ENCODE assay signal across 8 cellular contexts in the genomic region with DNA sequence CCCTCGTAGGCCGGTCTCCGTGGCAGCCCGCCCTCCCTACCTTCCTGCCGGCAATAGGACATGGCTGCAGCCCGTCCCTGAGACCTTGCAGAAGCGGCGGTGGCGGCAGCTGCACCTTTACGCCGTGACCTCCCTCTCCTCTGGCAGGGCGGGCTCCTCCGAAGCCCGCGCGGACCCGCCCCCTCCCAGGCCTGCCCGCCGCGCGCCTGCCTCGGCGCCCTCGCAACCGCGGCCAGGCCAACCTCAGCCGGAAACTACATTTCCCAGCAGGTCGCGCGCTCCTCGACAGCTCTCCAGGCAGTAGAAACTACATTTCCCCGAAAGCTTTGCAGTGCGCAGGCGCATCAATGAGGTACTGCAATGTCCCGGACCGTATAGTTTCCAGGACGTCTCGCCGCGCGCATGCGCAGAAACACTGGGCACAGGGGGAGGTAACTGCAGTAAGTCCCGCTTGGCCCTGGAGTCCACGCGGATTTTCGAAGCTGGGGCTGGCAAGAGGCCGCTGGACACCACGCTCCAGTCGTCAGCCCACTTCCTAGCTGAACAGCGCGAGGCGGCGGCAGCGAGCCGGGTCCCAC. TPM values are rescaled to one million over a fixed set of nuclear protein-coding genes. Genes with fewer than 3 reads are reported as not detected.
DNase-seq lines count a peak whose midpoint lies in the region; ATAC-seq and TF ChIP-seq lines count a peak whose summit lies in the region.

CHCHD4 (minus strand) TSS at position 256 of the 578 bp plus-strand sequence; CDS start at position 62, 194 bp downstream.
TMEM43 (plus strand) TSS at position 438 of the 578 bp plus-strand sequence. CDS start 142 bp downstream, outside the sequence.

- H3K27ac ChIP-seq in ovary (peak within 1 kb of the TSS; percentile 49 to 88), thyroid gland (peak within 1 kb of the TSS; percentile 78 to 95 (median 94))

- H3K9me3 Mint-ChIP-seq in activated naive CD8-positive, alpha-beta T cell treated with anti-CD3 and anti-CD28 coated beads for 36 hours = no peaks in the 10 kb centered on the region

- H3K4me1 ChIP-seq in ovary (ENCODE audit: insufficient read depth) = peaks cover 18% of the 10 kb centered on the region
- peaks cover 26 to 27% of the 10 kb centered on the region in 2 donors for H3K4me1 ChIP-seq in thyroid gland

- peak; percentile 100 for DNase-seq in GM10248 (ENCODE audit: extremely low spot score)
- peak; percentile 90 for DNase-seq in NCI-H1105 (lab: John Stamatoyannopoulos, UW)
- peak; percentile 98 for DNase-seq in SKM-1 treated with dmso at 0.1 percent for 144 hours (lab: John Stamatoyannopoulos, UW; ENCODE audit: unreplicated experiment)
- DNase-seq in activated naive CD8-positive, alpha-beta T cell treated with anti-CD3 and anti-CD28 coated beads for 36 hours = peak; percentile 96
- DNase-seq in head of caudate nucleus = peak; percentile 95 to 100 (median 100)
- peak; percentile 98 to 99 (median 99) for DNase-seq in ovary
- peak; percentile 99 to 100 for DNase-seq in thyroid gland

- 0% methylated on average over 32 to 55 of the region's 55 CpGs for WGBS in ovary, 3 donors
- WGBS in thyroid gland, 2 donors = 0% methylated on average over 14 to 18 of the region's 55 CpGs

- POLR2A ChIA-PET in GM10248 (lab: Yijun Ruan, JAX) = interaction anchor here (1.2 to 1.4 kb wide), 3 partner anchors 20 to 308 kb away, joined by 3 to 4 read pairs (median 4); partner anchors contain the start of genes LSM3 and XPC

- TF ChIP-seq POLR2A in ovary (IDR thresholded peaks at IDR 0.05) = peak; percentile 79
- peak; percentile 30 to 86 for TF ChIP-seq POLR2A in thyroid gland (IDR thresholded peaks at IDR 0.05)

- peak within 1 kb of the TSS; percentile 97 for H3K4me3 Mint-ChIP-seq in activated naive CD8-positive, alpha-beta T cell treated with anti-CD3 and anti-CD28 coated beads for 36 hours

- H3K27me3 ChIP-seq in ovary = no peaks in the 10 kb centered on the region
- no peaks in the 10 kb centered on the region for H3K27me3 ChIP-seq in thyroid gland

- peaks cover 47% of the 10 kb centered on the region for H3K36me3 Mint-ChIP-seq in activated naive CD8-positive, alpha-beta T cell treated with anti-CD3 and anti-CD28 coated beads for 36 hours

- H3K4me1 Mint-ChIP-seq in activated naive CD8-positive, alpha-beta T cell treated with anti-CD3 and anti-CD28 coated beads for 36 hours = peaks cover 45% of the 10 kb centered on the region

- H3K27ac Mint-ChIP-seq in activated naive CD8-positive, alpha-beta T cell treated with anti-CD3 and anti-CD28 coated beads for 36 hours = peak within 1 kb of the TSS; percentile 93

- CTCF ChIA-PET in GM10248 (lab: Yijun Ruan, JAX) = interaction anchor here (0.7 to 1.9 kb wide), 8 partner anchors 8 to 1283 kb away, joined by 3 to 7 read pairs (median 4); partner anchors contain the start of genes LSM3 and RPL32

- no peak for TF ChIP-seq EP300 in ovary (IDR thresholded peaks at IDR 0.05)

- peak; percentile 87 for ATAC-seq in HG02623 (IDR thresholded peaks at IDR 0.05; ENCODE audit: unreplicated experiment)

- H3K36me3 ChIP-seq in ovary (no peaks in the 10 kb centered on the region), thyroid gland (peaks cover 4 to 9% of the 10 kb centered on the region in 2 donors)

- H3K27me3 Mint-ChIP-seq in activated naive CD8-positive, alpha-beta T cell treated with anti-CD3 and anti-CD28 coated beads for 36 hours = no peaks in the 10 kb centered on the region

- no peak for TF ChIP-seq CTCF in GM10248 (IDR thresholded peaks at IDR 0.05; ENCODE audit: control extremely low read depth, extremely low read depth, low read depth, missing control alignments)
- no peak for TF ChIP-seq CTCF in ovary (IDR thresholded peaks at IDR 0.05)
- TF ChIP-seq CTCF in thyroid gland (IDR thresholded peaks at IDR 0.05) = peak in 1 of 6 experiments; percentile 9

- peak within 1 kb of the TSS; percentile 72 for H3K4me3 ChIP-seq in ovary
- peak within 1 kb of the TSS; percentile 81 to 99 (median 82) for H3K4me3 ChIP-seq in thyroid gland (replicated peaks in 1 of 3)

- intact Hi-C loops in head of caudate nucleus (cut with DNase I) = loop anchor here (5.0 to 10.0 kb wide), 2 partner anchors 227 to 530 kb away; partner anchors contain the start of gene CCDC174
- intact Hi-C loops in ovary (cut with DNase I) = loop anchor here in 3 of 4 donors (2.0 to 10.0 kb wide), 4 partner anchors 50 to 230 kb away; partner anchors contain the start of genes LSM3 (in 2 of the 3) and XPC (in 2 of the 3)
- intact Hi-C loops in thyroid gland (cut with DNase I) = loop anchor here (10.0 kb wide), 1 partner anchor 50 kb away; the partner anchor contains the start of genes LSM3 and XPC

- no peaks in the 10 kb centered on the region for H3K9me3 ChIP-seq in ovary
- no peaks in the 10 kb centered on the region for H3K9me3 ChIP-seq in thyroid gland

RNA-seq across cellular contexts. Expression of gene CHCHD4, which starts in this region (rescaled TPM):
- 10 to 100 TPM; 27.7 to 29.8 TPM for total RNA-seq in activated naive CD8-positive, alpha-beta T cell treated with anti-CD3 and anti-CD28 coated beads for 36 hours
- 10 to 100 TPM; 10.1 to 16.7 (median 12.2) TPM for total RNA-seq in ovary
- 10 to 100 TPM; 11.7 to 22.2 TPM for polyA plus RNA-seq in ovary
- 10 to 100 TPM; 15.1 to 20.2 (median 16.0) TPM for total RNA-seq in thyroid gland

RNA-seq across cellular contexts. Expression of gene TMEM43, which starts in this region (rescaled TPM):
- 10 to 100 TPM; 26.8 to 27.0 TPM for total RNA-seq in activated naive CD8-positive, alpha-beta T cell treated with anti-CD3 and anti-CD28 coated beads for 36 hours
- total RNA-seq in ovary (10 to 100 TPM; 72.0 to 100.0 (median 87.3) TPM), thyroid gland (100 to 1,000 TPM in 1 of 4 donors, 10 to 100 TPM in 3; 69.6 to 109 (median 90.3) TPM)
- 100 to 1,000 TPM in 1 of 2 donors, 10 to 100 TPM in 1; 82.3 to 104 TPM for polyA plus RNA-seq in ovary

Comparison
In these comparisons a context has a peak if more than half of its experiments do, and no peak if none do; other contexts are left out.
1. Peak in every context shown above with its lines: DNase-seq, ATAC-seq, H3K4me3 ChIP-seq and H3K27ac ChIP-seq.